1 cellular context compared by ENCODE assay signal in the genomic region with DNA sequence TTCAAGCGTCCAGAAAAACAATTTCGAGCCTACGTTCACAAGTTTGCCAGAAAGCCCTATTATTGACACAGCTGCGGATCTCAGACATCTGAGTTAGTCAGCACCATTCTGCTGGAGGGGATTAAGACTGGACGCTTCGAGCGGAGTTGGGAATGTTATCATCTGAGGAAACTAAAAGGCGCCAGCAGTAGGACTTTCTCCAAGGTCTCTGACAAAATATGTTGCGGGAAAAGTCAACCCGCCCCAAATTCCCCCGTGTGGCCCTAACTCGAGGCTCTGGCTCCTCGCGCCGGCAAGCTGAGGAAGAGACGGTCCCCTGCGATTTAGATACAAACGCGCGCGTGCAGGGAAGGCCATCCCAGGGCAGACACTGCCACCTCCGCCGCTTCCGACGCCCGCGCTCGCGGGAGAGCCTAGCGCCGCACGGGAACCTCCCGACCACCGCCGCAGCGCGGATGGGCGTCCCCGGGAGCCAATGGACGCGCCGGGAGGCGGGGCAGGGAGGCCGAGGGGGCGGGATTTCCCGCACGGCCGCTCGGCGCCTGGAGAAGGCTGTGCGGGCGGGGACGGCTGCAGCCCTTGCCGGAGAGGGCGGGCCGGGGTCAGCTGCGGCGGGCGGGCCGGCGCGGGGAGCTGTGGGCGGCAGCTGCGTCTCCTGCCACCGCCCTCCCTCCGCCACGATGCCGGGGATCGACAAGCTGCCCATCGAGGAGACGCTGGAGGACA.
TF ChIP-seq lines count a peak whose summit lies in the region.

A gene with protein sequence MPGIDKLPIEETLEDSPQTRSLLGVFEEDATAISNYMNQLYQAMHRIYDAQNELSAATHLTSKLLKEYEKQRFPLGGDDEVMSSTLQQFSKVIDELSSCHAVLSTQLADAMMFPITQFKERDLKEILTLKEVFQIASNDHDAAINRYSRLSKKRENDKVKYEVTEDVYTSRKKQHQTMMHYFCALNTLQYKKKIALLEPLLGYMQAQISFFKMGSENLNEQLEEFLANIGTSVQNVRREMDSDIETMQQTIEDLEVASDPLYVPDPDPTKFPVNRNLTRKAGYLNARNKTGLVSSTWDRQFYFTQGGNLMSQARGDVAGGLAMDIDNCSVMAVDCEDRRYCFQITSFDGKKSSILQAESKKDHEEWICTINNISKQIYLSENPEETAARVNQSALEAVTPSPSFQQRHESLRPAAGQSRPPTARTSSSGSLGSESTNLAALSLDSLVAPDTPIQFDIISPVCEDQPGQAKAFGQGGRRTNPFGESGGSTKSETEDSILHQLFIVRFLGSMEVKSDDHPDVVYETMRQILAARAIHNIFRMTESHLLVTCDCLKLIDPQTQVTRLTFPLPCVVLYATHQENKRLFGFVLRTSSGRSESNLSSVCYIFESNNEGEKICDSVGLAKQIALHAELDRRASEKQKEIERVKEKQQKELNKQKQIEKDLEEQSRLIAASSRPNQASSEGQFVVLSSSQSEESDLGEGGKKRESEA (plus strand): TSS at position 526 of the 726 bp plus-strand sequence. CDS start 155 bp downstream, at position 681.

TF ChIP-seq in K562, 482 proteins besides CTCF, POLR2A, EP300 and RAD21 (continued from another document and continues in another):
- TF ChIP-seq XRCC5 (IDR thresholded peaks at IDR 0.05; ENCODE audit: low read depth, low read length) (no peak), NR2C1 (IDR thresholded peaks at IDR 0.05) (no peak), NR2C1 (tag; IDR thresholded peaks at IDR 0.05) (no peak), SNRNP70 (optimal IDR thresholded peaks at IDR 0.05; ENCODE audit: low read depth, low read length) (no peak), ATF1 (CRISPR knock-in tag; IDR thresholded peaks at IDR 0.05) (no peak), ATF1 (tag; IDR thresholded peaks at IDR 0.05) (peak; percentile 42), ZFX (CRISPR knock-in tag; IDR thresholded peaks at IDR 0.05) (peak; percentile 61; the same call in 1 of the 2 replicates), HMG20A (CRISPR knock-in tag; conservative IDR thresholded peaks at IDR 0.05) (no peak), PTRF (tag; IDR thresholded peaks at IDR 0.05) (no peak), DPF2 (IDR thresholded peaks at IDR 0.05) (0 out of 2 replicates have a peak, but pooled peaks have one; percentile 35), HNRNPK (IDR thresholded peaks at IDR 0.05; ENCODE audit: low read depth, low read length, poor library complexity, severe bottlenecking) (no peak), ESRRB (CRISPR knock-in tag; IDR thresholded peaks at IDR 0.05; ENCODE audit: borderline replicate concordance) (no peak), ZNF584 (CRISPR knock-in tag; IDR thresholded peaks at IDR 0.05; ENCODE audit: low read depth) (no peak), PHF8 (IDR thresholded peaks at IDR 0.05; ENCODE audit: borderline replicate concordance, low read length) (peak; percentile 62; the same call in 1 of the 2 replicates), CREB1 (IDR thresholded peaks at IDR 0.05) (no peak), CREB1 (CRISPR knock-in tag; IDR thresholded peaks at IDR 0.05) (no peak), POLR2B (IDR thresholded peaks at IDR 0.05; ENCODE audit: low read depth, partially characterized antibody) (peak; percentile 68), ZNF134 (CRISPR knock-in tag; conservative IDR thresholded peaks at IDR 0.05) (no peak), CHD2 (IDR thresholded peaks at IDR 0.05; ENCODE audit: low read depth, low read length) (peak; percentile 81), KLF1 (tag; IDR thresholded peaks at IDR 0.05) (no peak), LEF1 (IDR thresholded peaks at IDR 0.05) (peak; percentile 38; the same call in 1 of the 2 replicates)
- TF ChIP-seq, protein P1, sequence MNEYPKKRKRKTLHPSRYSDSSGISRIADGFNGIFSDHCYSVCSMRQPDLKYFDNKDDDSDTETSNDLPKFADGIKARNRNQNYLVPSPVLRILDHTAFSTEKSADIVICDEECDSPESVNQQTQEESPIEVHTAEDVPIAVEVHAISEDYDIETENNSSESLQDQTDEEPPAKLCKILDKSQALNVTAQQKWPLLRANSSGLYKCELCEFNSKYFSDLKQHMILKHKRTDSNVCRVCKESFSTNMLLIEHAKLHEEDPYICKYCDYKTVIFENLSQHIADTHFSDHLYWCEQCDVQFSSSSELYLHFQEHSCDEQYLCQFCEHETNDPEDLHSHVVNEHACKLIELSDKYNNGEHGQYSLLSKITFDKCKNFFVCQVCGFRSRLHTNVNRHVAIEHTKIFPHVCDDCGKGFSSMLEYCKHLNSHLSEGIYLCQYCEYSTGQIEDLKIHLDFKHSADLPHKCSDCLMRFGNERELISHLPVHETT (CRISPR knock-in tag; conservative IDR thresholded peaks at IDR 0.05 in 1 of 2, IDR thresholded peaks at IDR 0.05 in 1 of 2): peak in 1 of 2 experiments; percentile 62; a peak in 2 of 4 replicates
- TF ChIP-seq, protein P2, sequence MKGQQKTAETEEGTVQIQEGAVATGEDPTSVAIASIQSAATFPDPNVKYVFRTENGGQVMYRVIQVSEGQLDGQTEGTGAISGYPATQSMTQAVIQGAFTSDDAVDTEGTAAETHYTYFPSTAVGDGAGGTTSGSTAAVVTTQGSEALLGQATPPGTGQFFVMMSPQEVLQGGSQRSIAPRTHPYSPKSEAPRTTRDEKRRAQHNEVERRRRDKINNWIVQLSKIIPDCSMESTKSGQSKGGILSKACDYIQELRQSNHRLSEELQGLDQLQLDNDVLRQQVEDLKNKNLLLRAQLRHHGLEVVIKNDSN (CRISPR knock-in tag; IDR thresholded peaks at IDR 0.05): no peak
- TF ChIP-seq, protein P3, sequence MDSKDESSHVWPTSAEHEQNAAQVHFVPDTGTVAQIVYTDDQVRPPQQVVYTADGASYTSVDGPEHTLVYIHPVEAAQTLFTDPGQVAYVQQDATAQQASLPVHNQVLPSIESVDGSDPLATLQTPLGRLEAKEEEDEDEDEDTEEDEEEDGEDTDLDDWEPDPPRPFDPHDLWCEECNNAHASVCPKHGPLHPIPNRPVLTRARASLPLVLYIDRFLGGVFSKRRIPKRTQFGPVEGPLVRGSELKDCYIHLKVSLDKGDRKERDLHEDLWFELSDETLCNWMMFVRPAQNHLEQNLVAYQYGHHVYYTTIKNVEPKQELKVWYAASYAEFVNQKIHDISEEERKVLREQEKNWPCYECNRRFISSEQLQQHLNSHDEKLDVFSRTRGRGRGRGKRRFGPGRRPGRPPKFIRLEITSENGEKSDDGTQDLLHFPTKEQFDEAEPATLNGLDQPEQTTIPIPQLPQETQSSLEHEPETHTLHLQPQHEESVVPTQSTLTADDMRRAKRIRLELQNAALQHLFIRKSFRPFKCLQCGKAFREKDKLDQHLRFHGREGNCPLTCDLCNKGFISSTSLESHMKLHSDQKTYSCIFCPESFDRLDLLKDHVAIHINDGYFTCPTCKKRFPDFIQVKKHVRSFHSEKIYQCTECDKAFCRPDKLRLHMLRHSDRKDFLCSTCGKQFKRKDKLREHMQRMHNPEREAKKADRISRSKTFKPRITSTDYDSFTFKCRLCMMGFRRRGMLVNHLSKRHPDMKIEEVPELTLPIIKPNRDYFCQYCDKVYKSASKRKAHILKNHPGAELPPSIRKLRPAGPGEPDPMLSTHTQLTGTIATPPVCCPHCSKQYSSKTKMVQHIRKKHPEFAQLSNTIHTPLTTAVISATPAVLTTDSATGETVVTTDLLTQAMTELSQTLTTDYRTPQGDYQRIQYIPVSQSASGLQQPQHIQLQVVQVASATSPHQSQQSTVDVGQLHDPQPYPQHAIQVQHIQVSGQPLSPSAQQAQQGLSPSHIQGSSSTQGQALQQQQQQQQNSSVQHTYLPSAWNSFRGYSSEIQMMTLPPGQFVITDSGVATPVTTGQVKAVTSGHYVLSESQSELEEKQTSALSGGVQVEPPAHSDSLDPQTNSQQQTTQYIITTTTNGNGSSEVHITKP (IDR thresholded peaks at IDR 0.05; ENCODE audit: partially characterized antibody): peak; percentile 80
- TF ChIP-seq, protein P4, sequence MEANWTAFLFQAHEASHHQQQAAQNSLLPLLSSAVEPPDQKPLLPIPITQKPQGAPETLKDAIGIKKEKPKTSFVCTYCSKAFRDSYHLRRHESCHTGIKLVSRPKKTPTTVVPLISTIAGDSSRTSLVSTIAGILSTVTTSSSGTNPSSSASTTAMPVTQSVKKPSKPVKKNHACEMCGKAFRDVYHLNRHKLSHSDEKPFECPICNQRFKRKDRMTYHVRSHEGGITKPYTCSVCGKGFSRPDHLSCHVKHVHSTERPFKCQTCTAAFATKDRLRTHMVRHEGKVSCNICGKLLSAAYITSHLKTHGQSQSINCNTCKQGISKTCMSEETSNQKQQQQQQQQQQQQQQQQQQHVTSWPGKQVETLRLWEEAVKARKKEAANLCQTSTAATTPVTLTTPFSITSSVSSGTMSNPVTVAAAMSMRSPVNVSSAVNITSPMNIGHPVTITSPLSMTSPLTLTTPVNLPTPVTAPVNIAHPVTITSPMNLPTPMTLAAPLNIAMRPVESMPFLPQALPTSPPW (CRISPR knock-in tag; IDR thresholded peaks at IDR 0.05): peak; percentile 78
- TF ChIP-seq, protein P5, sequence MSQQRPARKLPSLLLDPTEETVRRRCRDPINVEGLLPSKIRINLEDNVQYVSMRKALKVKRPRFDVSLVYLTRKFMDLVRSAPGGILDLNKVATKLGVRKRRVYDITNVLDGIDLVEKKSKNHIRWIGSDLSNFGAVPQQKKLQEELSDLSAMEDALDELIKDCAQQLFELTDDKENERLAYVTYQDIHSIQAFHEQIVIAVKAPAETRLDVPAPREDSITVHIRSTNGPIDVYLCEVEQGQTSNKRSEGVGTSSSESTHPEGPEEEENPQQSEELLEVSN (IDR thresholded peaks at IDR 0.05; ENCODE audit: borderline replicate concordance in 1 of 2, extremely low read depth in 1 of 2, insufficient read depth in 1 of 2, insufficient read length in 1 of 2, low read depth in 1 of 2, low read length in 1 of 2, poor library complexity in 1 of 2, severe bottlenecking in 1 of 2): peak; percentile 69 to 88
- TF ChIP-seq, protein P6, sequence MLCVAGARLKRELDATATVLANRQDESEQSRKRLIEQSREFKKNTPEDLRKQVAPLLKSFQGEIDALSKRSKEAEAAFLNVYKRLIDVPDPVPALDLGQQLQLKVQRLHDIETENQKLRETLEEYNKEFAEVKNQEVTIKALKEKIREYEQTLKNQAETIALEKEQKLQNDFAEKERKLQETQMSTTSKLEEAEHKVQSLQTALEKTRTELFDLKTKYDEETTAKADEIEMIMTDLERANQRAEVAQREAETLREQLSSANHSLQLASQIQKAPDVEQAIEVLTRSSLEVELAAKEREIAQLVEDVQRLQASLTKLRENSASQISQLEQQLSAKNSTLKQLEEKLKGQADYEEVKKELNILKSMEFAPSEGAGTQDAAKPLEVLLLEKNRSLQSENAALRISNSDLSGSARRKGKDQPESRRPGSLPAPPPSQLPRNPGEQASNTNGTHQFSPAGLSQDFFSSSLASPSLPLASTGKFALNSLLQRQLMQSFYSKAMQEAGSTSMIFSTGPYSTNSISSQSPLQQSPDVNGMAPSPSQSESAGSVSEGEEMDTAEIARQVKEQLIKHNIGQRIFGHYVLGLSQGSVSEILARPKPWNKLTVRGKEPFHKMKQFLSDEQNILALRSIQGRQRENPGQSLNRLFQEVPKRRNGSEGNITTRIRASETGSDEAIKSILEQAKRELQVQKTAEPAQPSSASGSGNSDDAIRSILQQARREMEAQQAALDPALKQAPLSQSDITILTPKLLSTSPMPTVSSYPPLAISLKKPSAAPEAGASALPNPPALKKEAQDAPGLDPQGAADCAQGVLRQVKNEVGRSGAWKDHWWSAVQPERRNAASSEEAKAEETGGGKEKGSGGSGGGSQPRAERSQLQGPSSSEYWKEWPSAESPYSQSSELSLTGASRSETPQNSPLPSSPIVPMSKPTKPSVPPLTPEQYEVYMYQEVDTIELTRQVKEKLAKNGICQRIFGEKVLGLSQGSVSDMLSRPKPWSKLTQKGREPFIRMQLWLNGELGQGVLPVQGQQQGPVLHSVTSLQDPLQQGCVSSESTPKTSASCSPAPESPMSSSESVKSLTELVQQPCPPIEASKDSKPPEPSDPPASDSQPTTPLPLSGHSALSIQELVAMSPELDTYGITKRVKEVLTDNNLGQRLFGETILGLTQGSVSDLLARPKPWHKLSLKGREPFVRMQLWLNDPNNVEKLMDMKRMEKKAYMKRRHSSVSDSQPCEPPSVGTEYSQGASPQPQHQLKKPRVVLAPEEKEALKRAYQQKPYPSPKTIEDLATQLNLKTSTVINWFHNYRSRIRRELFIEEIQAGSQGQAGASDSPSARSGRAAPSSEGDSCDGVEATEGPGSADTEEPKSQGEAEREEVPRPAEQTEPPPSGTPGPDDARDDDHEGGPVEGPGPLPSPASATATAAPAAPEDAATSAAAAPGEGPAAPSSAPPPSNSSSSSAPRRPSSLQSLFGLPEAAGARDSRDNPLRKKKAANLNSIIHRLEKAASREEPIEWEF (CRISPR knock-in tag; IDR thresholded peaks at IDR 0.05): no peak
- TF ChIP-seq, protein P7, sequence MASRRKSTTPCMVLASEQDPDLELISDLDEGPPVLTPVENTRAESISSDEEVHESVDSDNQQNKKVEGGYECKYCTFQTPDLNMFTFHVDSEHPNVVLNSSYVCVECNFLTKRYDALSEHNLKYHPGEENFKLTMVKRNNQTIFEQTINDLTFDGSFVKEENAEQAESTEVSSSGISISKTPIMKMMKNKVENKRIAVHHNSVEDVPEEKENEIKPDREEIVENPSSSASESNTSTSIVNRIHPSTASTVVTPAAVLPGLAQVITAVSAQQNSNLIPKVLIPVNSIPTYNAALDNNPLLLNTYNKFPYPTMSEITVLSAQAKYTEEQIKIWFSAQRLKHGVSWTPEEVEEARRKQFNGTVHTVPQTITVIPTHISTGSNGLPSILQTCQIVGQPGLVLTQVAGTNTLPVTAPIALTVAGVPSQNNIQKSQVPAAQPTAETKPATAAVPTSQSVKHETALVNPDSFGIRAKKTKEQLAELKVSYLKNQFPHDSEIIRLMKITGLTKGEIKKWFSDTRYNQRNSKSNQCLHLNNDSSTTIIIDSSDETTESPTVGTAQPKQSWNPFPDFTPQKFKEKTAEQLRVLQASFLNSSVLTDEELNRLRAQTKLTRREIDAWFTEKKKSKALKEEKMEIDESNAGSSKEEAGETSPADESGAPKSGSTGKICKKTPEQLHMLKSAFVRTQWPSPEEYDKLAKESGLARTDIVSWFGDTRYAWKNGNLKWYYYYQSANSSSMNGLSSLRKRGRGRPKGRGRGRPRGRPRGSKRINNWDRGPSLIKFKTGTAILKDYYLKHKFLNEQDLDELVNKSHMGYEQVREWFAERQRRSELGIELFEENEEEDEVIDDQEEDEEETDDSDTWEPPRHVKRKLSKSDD (conservative IDR thresholded peaks at IDR 0.05; ENCODE audit: low read length): no peak
- TF ChIP-seq, protein P8, sequence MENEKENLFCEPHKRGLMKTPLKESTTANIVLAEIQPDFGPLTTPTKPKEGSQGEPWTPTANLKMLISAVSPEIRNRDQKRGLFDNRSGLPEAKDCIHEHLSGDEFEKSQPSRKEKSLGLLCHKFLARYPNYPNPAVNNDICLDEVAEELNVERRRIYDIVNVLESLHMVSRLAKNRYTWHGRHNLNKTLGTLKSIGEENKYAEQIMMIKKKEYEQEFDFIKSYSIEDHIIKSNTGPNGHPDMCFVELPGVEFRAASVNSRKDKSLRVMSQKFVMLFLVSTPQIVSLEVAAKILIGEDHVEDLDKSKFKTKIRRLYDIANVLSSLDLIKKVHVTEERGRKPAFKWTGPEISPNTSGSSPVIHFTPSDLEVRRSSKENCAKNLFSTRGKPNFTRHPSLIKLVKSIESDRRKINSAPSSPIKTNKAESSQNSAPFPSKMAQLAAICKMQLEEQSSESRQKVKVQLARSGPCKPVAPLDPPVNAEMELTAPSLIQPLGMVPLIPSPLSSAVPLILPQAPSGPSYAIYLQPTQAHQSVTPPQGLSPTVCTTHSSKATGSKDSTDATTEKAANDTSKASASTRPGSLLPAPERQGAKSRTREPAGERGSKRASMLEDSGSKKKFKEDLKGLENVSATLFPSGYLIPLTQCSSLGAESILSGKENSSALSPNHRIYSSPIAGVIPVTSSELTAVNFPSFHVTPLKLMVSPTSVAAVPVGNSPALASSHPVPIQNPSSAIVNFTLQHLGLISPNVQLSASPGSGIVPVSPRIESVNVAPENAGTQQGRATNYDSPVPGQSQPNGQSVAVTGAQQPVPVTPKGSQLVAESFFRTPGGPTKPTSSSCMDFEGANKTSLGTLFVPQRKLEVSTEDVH (IDR thresholded peaks at IDR 0.05; ENCODE audit: low read depth, partially characterized antibody): no peak
